26 cellular contexts compared by ENCODE assay signal in genomic region chr1:75423136-75423535, GRCh38.
"Had no signal": no experiment of that assay in that cellular context is flagged by ENCODE, and none has a peak within 500 bp of the region (broad histone marks: within the 10 kb centered on the region; RNA-seq: fewer than 3 reads in every experiment).

No MANE protein-coding gene starts in this region.

- DNase-seq: activated CD4-positive, alpha-beta T cell treated with anti-CD3 and anti-CD28 coated beads for 36 hours; activated CD4-positive, CD25-positive, alpha-beta regulatory T cell; activated CD8-positive, alpha-beta memory T cell treated with anti-CD3 and anti-CD28 coated beads, Interleukin-2, amount 10 ng/mL, durations not matched to agents 7 days and 5 days; activated CD8-positive, alpha-beta T cell treated with anti-CD3 and anti-CD28 coated beads, Interleukin-2, amount 10 ng/mL, durations not matched to agents 7 days and 5 days; activated T-cell treated with anti-CD3 and anti-CD28 coated beads, Interleukin-2, amount 50 U/mL, for 48 hours; anterior cingulate cortex; cerebellar nuclear complex; colonic mucosa; dorsolateral prefrontal cortex; effector memory CD8-positive, alpha-beta T cell; foreskin fibroblast; head of caudate nucleus; hippocampal formation; immature natural killer cell; midbrain; naive thymus-derived CD4-positive, alpha-beta T cell; pancreas; stimulated activated CD4-positive, alpha-beta T cell treated with anti-CD3 and anti-CD28 coated beads, Interleukin-12 subunit alpha, Interleukin-12 subunit beta, amount 100 ng/mL, for 4 hours; stimulated activated CD4-positive, alpha-beta T cell treated with anti-CD3 and anti-CD28 coated beads, Interleukin-4, amount 100 ng/mL, for 1 hour; stimulated activated naive CD8-positive, alpha-beta T cell treated with anti-CD3 and anti-CD28 coated beads, Interleukin-15, Interleukin-2, amounts not matched to agents 100 U/mL and 50 U/mL, for 24 hours; testis; transverse colon had no signal

- H3K27ac ChIP-seq: colonic mucosa, dorsolateral prefrontal cortex, pancreas, prostate gland, skin epidermis, testis, transverse colon had no signal

- ATAC-seq: activated CD4-positive, alpha-beta T cell treated with anti-CD3 and anti-CD28 coated beads for 36 hours; activated CD8-positive, alpha-beta memory T cell treated with anti-CD3 and anti-CD28 coated beads, Interleukin-2, amount 10 ng/mL, durations not matched to agents 7 days and 5 days; activated CD8-positive, alpha-beta T cell treated with anti-CD3 and anti-CD28 coated beads, Interleukin-2, amount 10 ng/mL, durations not matched to agents 7 days and 5 days; effector memory CD8-positive, alpha-beta T cell; esophagus mucosa; naive thymus-derived CD4-positive, alpha-beta T cell; sciatic nerve; stimulated activated naive CD8-positive, alpha-beta T cell treated with anti-CD3 and anti-CD28 coated beads, Interleukin-15, Interleukin-2, amounts not matched to agents 100 U/mL and 50 U/mL, for 24 hours had no signal
